In the genomic region with DNA sequence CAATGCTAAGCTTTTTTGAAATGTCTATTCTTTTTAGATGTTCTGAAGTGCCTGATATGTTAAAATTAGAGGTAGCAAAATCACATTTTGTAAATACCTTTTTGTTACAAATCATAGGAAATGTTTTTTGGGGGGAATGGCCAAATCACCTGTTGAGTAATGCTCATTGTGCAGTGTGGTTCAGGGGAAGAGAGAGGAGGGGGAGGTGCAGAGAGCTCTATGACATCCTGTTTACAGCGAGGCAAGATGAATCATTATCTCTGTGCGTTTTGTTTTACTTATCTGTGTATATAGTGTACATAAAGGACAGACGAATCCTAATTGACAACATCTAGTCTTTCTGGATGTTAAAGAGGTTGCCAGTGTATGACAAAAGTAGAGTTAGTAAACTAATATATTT, we compare ENCODE assay signal across 1 cellular context.
A peak's percentile ranks its signal among the peaks of the same experiment; 100 is the strongest.
TF ChIP-seq lines count a peak whose summit lies in the region.
"Not testable (repeated sequence)": the region's sequence is repeated elsewhere in the genome, so short reads cannot be mapped to it uniquely, and the experiment has no call there.

No MANE protein-coding gene starts in this region.

TF ChIP-seq in K562, 482 proteins besides CTCF, POLR2A, EP300 and RAD21:
- TF ChIP-seq JUN (IDR thresholded peaks at IDR 0.05; ENCODE audit: borderline replicate concordance, low read depth, low read length): 0 out of 2 replicates have a peak, but pooled peaks have one; percentile 21
- not testable (repeated sequence) for TF ChIP-seq JUN (CRISPR knock-in tag; IDR thresholded peaks at IDR 0.05; ENCODE audit: borderline replicate concordance); CEBPG (CRISPR knock-in tag; IDR thresholded peaks at IDR 0.05); JUND (tag; IDR thresholded peaks at IDR 0.05; ENCODE audit: borderline replicate concordance, low read depth, low read length)
- TF ChIP-seq FOSL1 (tag; conservative IDR thresholded peaks at IDR 0.05): peak; percentile 74
- peak in 1 of 2 experiments; percentile 25; a peak in 1 of 4 replicates for TF ChIP-seq CEBPG (tag; conservative IDR thresholded peaks at IDR 0.05 in 1 of 2, IDR thresholded peaks at IDR 0.05 in 1 of 2)
- peak; percentile 28; the same call in 1 of the 2 replicates for TF ChIP-seq JUND (IDR thresholded peaks at IDR 0.05; ENCODE audit: borderline replicate concordance, low read depth, low read length)
